In genomic region chr6:83536034-83536646, GRCh38 we compare ENCODE assay signal across 9 cellular contexts. TPM values are rescaled to one million over a fixed set of nuclear protein-coding genes. Genes with fewer than 3 reads are reported as not detected.
DNase-seq lines count a peak whose midpoint lies in the region; ATAC-seq and TF ChIP-seq lines count a peak whose summit lies in the region.
"Had no signal": no experiment of that assay in that cellular context is flagged by ENCODE, and none has a peak within 500 bp of the region (broad histone marks: within the 10 kb centered on the region; RNA-seq: fewer than 3 reads in every experiment).

No MANE protein-coding gene starts in this region.

- H3K27me3 ChIP-seq in right lobe of liver (no peaks in the 10 kb centered on the region), transverse colon (peaks cover 4% of the 10 kb centered on the region), suprapubic skin (no peaks in the 10 kb centered on the region)

- peaks cover 0 to 5% (median 0%) of the 10 kb centered on the region in 7 donors for H3K9me3 Mint-ChIP-seq in CD14-positive monocyte
- H3K9me3 Mint-ChIP-seq: T-helper 1 cell treated with Interleukin-12 subunit alpha and Interleukin-12 subunit beta and Interleukin-4 antibody, amounts not matched to agents 30 μg/mL and 1 μg/mL, for 36 hours had no signal

- H3K27ac ChIP-seq in RWPE1 (no peak overlapping the region), right lobe of liver (no peak overlapping the region), transverse colon (no peak overlapping the region), suprapubic skin (no peak overlapping the region)

- CTCF ChIA-PET in RWPE1 (lab: Yijun Ruan, JAX) = interaction anchor here (0.5 to 1.0 kb wide), 10 partner anchors 9 to 1527 kb away, joined by 3 to 6 read pairs (median 3); no protein-coding TSS in a partner anchor

- intact Hi-C loops in CD14-positive monocyte (cut with micrococcal nuclease) = no loop called here
- intact Hi-C loops in right lobe of liver (cut with DNase I) = no loop called here
- intact Hi-C loops in transverse colon (cut with DNase I; ENCODE audit: low total_unique reads) = no loop called here

- ATAC-seq in GM18502 (IDR thresholded peaks at IDR 0.05; ENCODE audit: poor library complexity, unreplicated experiment) (peak; percentile 80), HG02973 (IDR thresholded peaks at IDR 0.05; ENCODE audit: unreplicated experiment) (peak; percentile 80), right lobe of liver (peak; percentile 60 to 79 (median 71))

- H3K36me3 ChIP-seq in right lobe of liver (no peaks in the 10 kb centered on the region), transverse colon (no peaks in the 10 kb centered on the region), suprapubic skin (no peaks in the 10 kb centered on the region)

- WGBS in right lobe of liver (ENCODE audit: insufficient coverage, low coverage, low lambda C conversion rate, missing lambda C conversion rate) = 30% methylated on average over 5 of the region's 5 CpGs
- WGBS in transverse colon (ENCODE audit: low coverage in 1 of 2), 2 donors = 35 to 39% methylated on average over 4 to 5 of the region's 5 CpGs
- 52% methylated on average over 5 of the region's 5 CpGs for WGBS in suprapubic skin

- no peaks in the 10 kb centered on the region for H3K36me3 Mint-ChIP-seq in CD14-positive monocyte

- peak overlapping the region in 1 of 2 donors; percentile 31 for H3K4me3 Mint-ChIP-seq in CD14-positive monocyte
- H3K4me3 Mint-ChIP-seq: T-helper 1 cell treated with Interleukin-12 subunit alpha and Interleukin-12 subunit beta and Interleukin-4 antibody, amounts not matched to agents 30 μg/mL and 1 μg/mL, for 36 hours had no signal

- TF ChIP-seq EP300 in transverse colon (IDR thresholded peaks at IDR 0.05; ENCODE audit: low read depth) (no peak), suprapubic skin (IDR thresholded peaks at IDR 0.05) (no peak)

- peaks cover 4 to 8% (median 7%) of the 10 kb centered on the region in 3 donors for H3K27me3 Mint-ChIP-seq in CD14-positive monocyte (ENCODE audit: low read depth in 3 of 3)

- H3K4me3 ChIP-seq in right lobe of liver = no peak overlapping the region
- H3K4me3 ChIP-seq in transverse colon = no peak overlapping the region
- no peak overlapping the region for H3K4me3 ChIP-seq in suprapubic skin

- H3K27ac Mint-ChIP-seq in CD14-positive monocyte = peak overlapping the region in 1 of 7 donors; percentile 39
- H3K27ac Mint-ChIP-seq: T-helper 1 cell treated with Interleukin-12 subunit alpha and Interleukin-12 subunit beta and Interleukin-4 antibody, amounts not matched to agents 30 μg/mL and 1 μg/mL, for 36 hours had no signal

- H3K4me1 ChIP-seq in right lobe of liver (no peaks in the 10 kb centered on the region), transverse colon (no peaks in the 10 kb centered on the region), suprapubic skin (no peaks in the 10 kb centered on the region)

- in situ Hi-C loops in transverse colon (cut with MboI; ENCODE audit: low pct_ligation_motif_present in 1 of 4, low pct_unique_long_range_greater_than_20kb in 1 of 4, low sequenced_read_pairs in 3 of 4) = no loop called here

- H3K4me1 Mint-ChIP-seq in CD14-positive monocyte = no peaks in the 10 kb centered on the region

- TF ChIP-seq POLR2A in right lobe of liver (IDR thresholded peaks at IDR 0.05) = no peak
- no peak for TF ChIP-seq POLR2A in transverse colon (IDR thresholded peaks at IDR 0.05)
- TF ChIP-seq POLR2A in suprapubic skin (IDR thresholded peaks at IDR 0.05) = no peak

- DNase-seq in CD14-positive monocyte (ENCODE audit: low spot score) (no peak), RWPE1 (ENCODE audit: low spot score) (no peak), astrocyte of the hippocampus (ENCODE audit: low read depth, low spot score) (peak; percentile 44), right lobe of liver (peak in 2 of 3 donors; percentile 28 to 49), transverse colon (peak; percentile 51), suprapubic skin (ENCODE audit: low spot score in 2 of 2) (no peak)

- POLR2A ChIA-PET in RWPE1 (lab: Yijun Ruan, JAX; ENCODE audit: low non-redundant PET) = no interaction called here

- H3K9me3 ChIP-seq in right lobe of liver (no peaks in the 10 kb centered on the region), transverse colon (no peaks in the 10 kb centered on the region), suprapubic skin (no peaks in the 10 kb centered on the region)

- peak; percentile 97 for TF ChIP-seq CTCF in CD14-positive monocyte (IDR thresholded peaks at IDR 0.05)
- peak; percentile 45 for TF ChIP-seq CTCF in RWPE1 (conservative IDR thresholded peaks at IDR 0.05; ENCODE audit: low read depth)
- TF ChIP-seq CTCF in right lobe of liver (IDR thresholded peaks at IDR 0.05) = peak; percentile 47 to 78 (median 68)
- TF ChIP-seq CTCF in transverse colon (IDR thresholded peaks at IDR 0.05) = peak; percentile 38 to 71 (median 49)
- peak in 1 of 2 donors; percentile 41 for TF ChIP-seq CTCF in suprapubic skin (IDR thresholded peaks at IDR 0.05)

RNA-seq across cellular contexts. Expression of gene PRSS35, which starts 23.8 kb away (rescaled TPM):
- not detected for polyA plus RNA-seq in CD14-positive monocyte
- total RNA-seq in right lobe of liver (under 1 TPM in 1 of 6 experiments, not detected in 5; 0.20 TPM), transverse colon (not detected), suprapubic skin (under 1 TPM in 1 of 4 donors, not detected in 3; 0.42 TPM)

Comparison
In these comparisons a context has a peak if more than half of its experiments do, and no peak if none do; other contexts are left out.
1. DNase-seq: peak in astrocyte of the hippocampus (single experiment), right lobe of liver (2 of 3) and transverse colon (single experiment); none in CD14-positive monocyte (single experiment), RWPE1 (single experiment) and suprapubic skin (0 of 2).
2. Peak in every context shown above with its lines, with median percentiles within 50 percentile points of each other: ATAC-seq.